8 cellular contexts compared by ENCODE assay signal in genomic region chr12:45122776-45123380, GRCh38.
DNase-seq lines count a peak whose midpoint lies in the region.

No MANE protein-coding gene starts in this region.

- in situ Hi-C loops in ACHN (cut with HindIII; ENCODE audit: low pct_ligation_motif_present, low pct_unique_long_range_greater_than_20kb, low sequenced_read_pairs): no loop called here

- intact Hi-C loops in posterior vena cava (cut with DNase I): no loop called here

- DNase-seq in ACHN: peak; percentile 64
- DNase-seq in HCEC 1CT: peak; percentile 32
- DNase-seq in RPMI7951 (ENCODE audit: low read depth): peak; percentile 31
- peak; percentile 35 for DNase-seq in globus pallidus (ENCODE audit: low spot score)
- DNase-seq in NCI-H2171 (lab: John Stamatoyannopoulos, UW): no peak
- no peak for DNase-seq in GM19238 (ENCODE audit: insufficient read length, low spot score)
- DNase-seq in posterior vena cava (ENCODE audit: low spot score): no peak
- no peak for DNase-seq in activated CD4-positive, alpha-beta T cell treated with anti-CD3 and anti-CD28 coated beads, Interleukin-2, amount 50 U/mL, for 4 hours

Comparison
In these comparisons a context has a peak if more than half of its experiments do, and no peak if none do; other contexts are left out.
1. DNase-seq: peak in ACHN (single experiment), HCEC 1CT (single experiment), RPMI7951 (single experiment) and globus pallidus (single experiment); none in NCI-H2171 (single experiment), GM19238 (single experiment), posterior vena cava (single experiment) and activated CD4-positive, alpha-beta T cell treated with anti-CD3 and anti-CD28 coated beads, Interleukin-2, amount 50 U/mL, for 4 hours (0 of 2).